ENCODE assay signal across 7 cellular contexts in the genomic region with DNA sequence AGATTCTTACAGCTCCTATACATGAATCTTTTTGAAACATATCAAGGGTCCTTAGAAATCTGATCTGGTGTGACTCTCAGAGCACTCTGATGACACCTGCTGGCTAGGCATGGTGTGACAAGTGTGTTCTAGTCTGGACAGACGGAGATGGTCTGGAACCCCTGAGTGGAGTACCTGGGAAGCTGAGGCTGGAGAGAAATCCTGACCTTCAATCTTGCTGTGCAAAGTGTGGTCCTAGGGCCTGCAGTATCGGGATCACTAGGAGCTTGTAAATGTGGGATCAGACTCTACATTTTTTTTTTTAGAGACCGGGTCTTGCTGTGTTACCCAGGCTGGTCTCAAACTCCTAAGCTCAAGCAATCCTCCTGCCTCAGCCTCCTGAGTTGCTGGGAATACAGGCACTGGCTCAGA.
DNase-seq lines count a peak whose midpoint lies in the region; ATAC-seq and TF ChIP-seq lines count a peak whose summit lies in the region.

No MANE protein-coding gene starts in this region.

- peak; percentile 66 for ATAC-seq in HG03095 (IDR thresholded peaks at IDR 0.05; ENCODE audit: unreplicated experiment)

- H3K23ac ChIP-seq in mesenchymal stem cell (ENCODE audit: low read length in 2 of 2): no peak overlapping the region

- no peak overlapping the region for H2BK12ac ChIP-seq in mesenchymal stem cell (ENCODE audit: low read length in 2 of 2)

- peaks cover 0 to 13% of the 10 kb centered on the region in 2 experiments for H3K27me3 ChIP-seq in mesenchymal stem cell (ENCODE audit: control insufficient read depth in 1 of 2, insufficient read depth in 1 of 2, low read length in 2 of 2)

- H3K27ac ChIP-seq in mesenchymal stem cell (ENCODE audit: low read length, poor library complexity, severe bottlenecking): no peak overlapping the region

- H2AK5ac ChIP-seq in mesenchymal stem cell (ENCODE audit: low read length, severe bottlenecking): no peak overlapping the region

- H3K4ac ChIP-seq in mesenchymal stem cell (ENCODE audit: low read depth in 1 of 2, low read length in 2 of 2): no peak overlapping the region

- no peak overlapping the region for H2AFZ ChIP-seq in mesenchymal stem cell (ENCODE audit: low read depth, low read length)

- no peaks in the 10 kb centered on the region for H3K36me3 ChIP-seq in mesenchymal stem cell (ENCODE audit: control insufficient read depth in 1 of 2, insufficient read depth in 2 of 2, low read depth in 1 of 2, low read length in 2 of 2)

- H3K4me1 ChIP-seq in mesenchymal stem cell (ENCODE audit: control insufficient read depth, insufficient read depth, low read depth, low read length): no peaks in the 10 kb centered on the region

- no peak overlapping the region for H3K18ac ChIP-seq in mesenchymal stem cell (ENCODE audit: low read depth in 1 of 2, low read length in 2 of 2)

- peak; percentile 69 for DNase-seq in GM12865 (ENCODE audit: low read depth)
- DNase-seq in NCI-H524 treated with DMSO at 0.1 percent for 48 hours (lab: John Stamatoyannopoulos, UW): peak; percentile 42
- DNase-seq in activated CD4-positive, alpha-beta T cell treated with anti-CD3 and anti-CD28 coated beads, Interleukin-2, amount 50 U/mL, for 1 hour: peak; percentile 80
- peak; percentile 51 to 68 for DNase-seq in dermis microvascular lymphatic vessel endothelial cell (ENCODE audit: low read depth in 2 of 2)
- peak; percentile 62 for DNase-seq in mesenchymal stem cell
- peak; percentile 42 to 55 for DNase-seq in stimulated activated CD8-positive, alpha-beta memory T cell treated with anti-CD3 and anti-CD28 coated beads, Interleukin-2, amount 100 ng/mL, for 1 hour (ENCODE audit: low read depth in 2 of 2)

- H3K4me3 ChIP-seq in GM12865 (ENCODE audit: low read depth, low read length) (no peak overlapping the region), mesenchymal stem cell (ENCODE audit: insufficient read depth in 1 of 2, low read depth in 1 of 2, low read length in 2 of 2) (no peak overlapping the region)

- H2BK120ac ChIP-seq in mesenchymal stem cell (ENCODE audit: low read depth, low read length): no peak overlapping the region

- H3K79me1 ChIP-seq in mesenchymal stem cell (replicated peaks; ENCODE audit: low read length, poor library complexity, severe bottlenecking): no peaks in the 10 kb centered on the region

- no peaks in the 10 kb centered on the region for H3K9me3 ChIP-seq in mesenchymal stem cell (ENCODE audit: control insufficient read depth, low read length)

- no peak overlapping the region for H3K14ac ChIP-seq in mesenchymal stem cell (ENCODE audit: low read length in 2 of 2)

- H2BK5ac ChIP-seq in mesenchymal stem cell (ENCODE audit: low read depth, low read length, poor library complexity, severe bottlenecking): no peak overlapping the region

- 38% methylated on average over 3 of the region's 3 CpGs for WGBS in mesenchymal stem cell

- no peak overlapping the region for H4K91ac ChIP-seq in mesenchymal stem cell (ENCODE audit: low read length)

- H3K9ac ChIP-seq in mesenchymal stem cell (ENCODE audit: low read length): no peak overlapping the region

- H4K8ac ChIP-seq in mesenchymal stem cell (ENCODE audit: low read length): no peak overlapping the region

- no peak overlapping the region for H3K4me2 ChIP-seq in mesenchymal stem cell (ENCODE audit: low read length, poor library complexity, severe bottlenecking)

- TF ChIP-seq CTCF in GM12865 (IDR thresholded peaks at IDR 0.05; ENCODE audit: insufficient read depth, low read depth, low read length, missing control alignments): peak; percentile 85

- no peak overlapping the region for H2BK15ac ChIP-seq in mesenchymal stem cell (ENCODE audit: low read depth, poor library complexity, severe bottlenecking)
